ENCODE assay signal across 1 cellular context in the genomic region with DNA sequence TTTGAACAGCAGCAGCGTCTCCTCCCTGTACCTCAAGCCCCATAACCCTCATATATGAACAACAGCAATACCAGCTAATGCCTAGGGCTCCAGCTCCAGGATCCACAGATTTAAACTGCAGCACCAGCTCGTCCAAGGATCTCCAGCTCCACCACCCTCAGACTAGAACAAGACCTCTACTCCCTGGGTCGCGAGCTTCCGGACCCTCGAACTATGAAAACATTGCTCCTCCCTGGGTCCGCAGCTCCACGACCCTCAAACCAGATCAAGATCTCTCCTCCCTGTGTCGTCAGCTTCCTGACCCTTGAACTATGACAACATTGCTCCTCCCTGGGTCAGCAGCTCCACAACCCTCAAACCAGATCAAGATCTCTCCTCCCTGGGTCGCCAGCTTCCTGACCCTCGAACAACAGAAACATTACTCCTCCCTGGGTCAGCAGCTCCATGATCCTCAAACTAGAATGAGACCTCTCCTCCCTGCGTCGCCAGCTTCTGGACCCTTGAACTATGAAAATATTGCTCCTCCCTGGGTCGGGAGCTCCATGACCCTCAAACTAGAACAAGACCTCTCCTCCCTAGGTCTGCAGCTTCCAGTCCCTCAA.
TF ChIP-seq lines count a peak whose summit lies in the region.

No MANE protein-coding gene starts in this region.

TF ChIP-seq in A549, 52 proteins besides CTCF, POLR2A, EP300 and RAD21 (continued from another document):
- TF ChIP-seq, protein P1, sequence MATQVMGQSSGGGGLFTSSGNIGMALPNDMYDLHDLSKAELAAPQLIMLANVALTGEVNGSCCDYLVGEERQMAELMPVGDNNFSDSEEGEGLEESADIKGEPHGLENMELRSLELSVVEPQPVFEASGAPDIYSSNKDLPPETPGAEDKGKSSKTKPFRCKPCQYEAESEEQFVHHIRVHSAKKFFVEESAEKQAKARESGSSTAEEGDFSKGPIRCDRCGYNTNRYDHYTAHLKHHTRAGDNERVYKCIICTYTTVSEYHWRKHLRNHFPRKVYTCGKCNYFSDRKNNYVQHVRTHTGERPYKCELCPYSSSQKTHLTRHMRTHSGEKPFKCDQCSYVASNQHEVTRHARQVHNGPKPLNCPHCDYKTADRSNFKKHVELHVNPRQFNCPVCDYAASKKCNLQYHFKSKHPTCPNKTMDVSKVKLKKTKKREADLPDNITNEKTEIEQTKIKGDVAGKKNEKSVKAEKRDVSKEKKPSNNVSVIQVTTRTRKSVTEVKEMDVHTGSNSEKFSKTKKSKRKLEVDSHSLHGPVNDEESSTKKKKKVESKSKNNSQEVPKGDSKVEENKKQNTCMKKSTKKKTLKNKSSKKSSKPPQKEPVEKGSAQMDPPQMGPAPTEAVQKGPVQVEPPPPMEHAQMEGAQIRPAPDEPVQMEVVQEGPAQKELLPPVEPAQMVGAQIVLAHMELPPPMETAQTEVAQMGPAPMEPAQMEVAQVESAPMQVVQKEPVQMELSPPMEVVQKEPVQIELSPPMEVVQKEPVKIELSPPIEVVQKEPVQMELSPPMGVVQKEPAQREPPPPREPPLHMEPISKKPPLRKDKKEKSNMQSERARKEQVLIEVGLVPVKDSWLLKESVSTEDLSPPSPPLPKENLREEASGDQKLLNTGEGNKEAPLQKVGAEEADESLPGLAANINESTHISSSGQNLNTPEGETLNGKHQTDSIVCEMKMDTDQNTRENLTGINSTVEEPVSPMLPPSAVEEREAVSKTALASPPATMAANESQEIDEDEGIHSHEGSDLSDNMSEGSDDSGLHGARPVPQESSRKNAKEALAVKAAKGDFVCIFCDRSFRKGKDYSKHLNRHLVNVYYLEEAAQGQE (IDR thresholded peaks at IDR 0.05), result no peak
- TF ChIP-seq RCOR1 (IDR thresholded peaks at IDR 0.05; ENCODE audit: low read depth, low read length), result no peak
- TF ChIP-seq CBX8 (IDR thresholded peaks at IDR 0.05), result no peak
- TF ChIP-seq CBX2 (IDR thresholded peaks at IDR 0.05; ENCODE audit: borderline replicate concordance, low read depth), result no peak
- TF ChIP-seq ATOH8 (CRISPR knock-in tag; IDR thresholded peaks at IDR 0.05; ENCODE audit: low read depth), result no peak
- no peak for TF ChIP-seq FOSB (CRISPR knock-in tag; IDR thresholded peaks at IDR 0.05)
- no peak for TF ChIP-seq MAX (IDR thresholded peaks at IDR 0.05)
